ENCODE assay signal across 15 cellular contexts in genomic region chr3:171260430-171260829, GRCh38.
"Had no signal": no experiment of that assay in that cellular context is flagged by ENCODE, and none has a peak within 500 bp of the region (broad histone marks: within the 10 kb centered on the region; RNA-seq: fewer than 3 reads in every experiment).

No MANE protein-coding gene starts in this region.

- H3K27ac ChIP-seq: coronary artery, left ventricle myocardium inferior, sigmoid colon had no signal

- H3K27me3 Mint-ChIP-seq: stimulated activated naive B cell treated with anti-CD40 and anti-IgM and Interleukin-4, amounts not matched to agents 10 μg/mL and 1 μg/mL and 100 μg/mL, for 72 hours had no signal

- DNase-seq: activated CD4-positive, alpha-beta T cell treated with anti-CD3 and anti-CD28 coated beads, Interleukin-2, amount 50 U/mL, for 1 hour; activated CD4-positive, CD25-positive, alpha-beta regulatory T cell; activated gamma-delta T cell; activated T-cell treated with anti-CD3 and anti-CD28 coated beads, Interleukin-2, amount 50 U/mL, for 1 hour; effector memory CD4-positive, alpha-beta T cell; gastrocnemius medialis; kidney; left ventricle myocardium inferior; mesenchymal stem cell; sigmoid colon; stimulated activated CD4-positive, alpha-beta T cell treated with anti-CD3 and anti-CD28 coated beads, Interleukin-2, amount 100 ng/mL, for 24 hours; stimulated activated naive B cell treated with anti-CD40 and anti-IgM and Interleukin-4, amounts not matched to agents 10 μg/mL and 1 μg/mL and 100 μg/mL, for 72 hours; T-helper 2 cell; trophoblast cell had no signal

- H3K4me3 Mint-ChIP-seq: stimulated activated naive B cell treated with anti-CD40 and anti-IgM and Interleukin-4, amounts not matched to agents 10 μg/mL and 1 μg/mL and 100 μg/mL, for 72 hours had no signal

- H3K27ac Mint-ChIP-seq: stimulated activated naive B cell treated with anti-CD40 and anti-IgM and Interleukin-4, amounts not matched to agents 10 μg/mL and 1 μg/mL and 100 μg/mL, for 72 hours had no signal

- H3K36me3 Mint-ChIP-seq: stimulated activated naive B cell treated with anti-CD40 and anti-IgM and Interleukin-4, amounts not matched to agents 10 μg/mL and 1 μg/mL and 100 μg/mL, for 72 hours had no signal

- H3K9me3 ChIP-seq: gastrocnemius medialis, left ventricle myocardium inferior, sigmoid colon had no signal

- ATAC-seq: gastrocnemius medialis had no signal
